In the genomic region with DNA sequence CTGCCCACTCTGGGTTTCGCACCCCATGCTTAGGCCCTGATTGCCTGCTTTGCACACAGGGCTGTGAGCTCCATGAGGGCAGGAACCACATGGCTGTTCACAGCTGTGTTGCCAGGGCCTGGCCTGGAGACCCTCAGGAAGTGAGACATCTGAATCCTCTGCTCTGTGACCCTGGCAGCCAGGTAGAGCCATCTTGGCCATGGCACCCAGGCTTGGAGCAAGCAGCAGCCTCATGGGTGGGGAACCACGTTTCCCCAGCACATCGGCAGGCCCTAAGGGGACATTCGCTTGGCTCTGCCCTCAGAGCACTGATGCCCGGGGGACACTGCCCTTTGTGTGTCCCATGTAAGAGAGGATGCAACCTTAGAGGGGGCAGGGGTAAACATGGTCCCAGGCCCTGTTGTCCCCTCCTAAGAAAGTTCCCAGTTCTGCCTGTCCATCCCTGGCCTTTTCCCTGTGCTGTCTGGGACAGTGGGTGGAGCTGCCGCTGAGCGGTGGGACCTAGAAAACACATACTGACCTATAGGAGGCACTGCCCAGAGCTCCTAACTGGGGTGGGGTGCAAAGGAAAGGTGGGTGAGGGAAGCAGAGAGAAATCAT, we compare ENCODE assay signal across 11 cellular contexts.
DNase-seq lines count a peak whose midpoint lies in the region; ATAC-seq and TF ChIP-seq lines count a peak whose summit lies in the region.
"Had no signal": no experiment of that assay in that cellular context is flagged by ENCODE, and none has a peak within 500 bp of the region (broad histone marks: within the 10 kb centered on the region; RNA-seq: fewer than 3 reads in every experiment).

No MANE protein-coding gene starts in this region.

- H3K4me2 ChIP-seq in neural cell (ENCODE audit: low read length): no peak overlapping the region

- no peak overlapping the region for H3K4me3 ChIP-seq in cardiac muscle cell
- peak overlapping the region in 15 of 59 donors; percentile 33 to 69 (median 61) for H3K4me3 ChIP-seq in dorsolateral prefrontal cortex
- H3K4me3 ChIP-seq in neural cell (ENCODE audit: low read length): no peak overlapping the region

- H3K9me3 ChIP-seq in cardiac muscle cell (ENCODE audit: low read depth) (no peaks in the 10 kb centered on the region), neural cell (ENCODE audit: low read length) (no peaks in the 10 kb centered on the region)

- TF ChIP-seq CTCF in cardiac muscle cell (IDR thresholded peaks at IDR 0.05; ENCODE audit: low read depth, low read length) (no peak), dorsolateral prefrontal cortex (IDR thresholded peaks at IDR 0.05 in 54 of 56, conservative IDR thresholded peaks at IDR 0.05 in 2 of 56; ENCODE audit: low read depth in 1 of 56, partially characterized antibody in 56 of 56) (no peak), neural cell (IDR thresholded peaks at IDR 0.05; ENCODE audit: poor library complexity, severe bottlenecking) (no peak)

- H4K20me1 ChIP-seq in neural cell (ENCODE audit: insufficient read depth): no peaks in the 10 kb centered on the region

- no peak for TF ChIP-seq RAD21 in neural cell (conservative IDR thresholded peaks at IDR 0.05)

- no peaks in the 10 kb centered on the region for H3K27me3 ChIP-seq in cardiac muscle cell
- H3K27me3 ChIP-seq in dorsolateral prefrontal cortex: no peaks in the 10 kb centered on the region
- no peaks in the 10 kb centered on the region for H3K27me3 ChIP-seq in neural cell (ENCODE audit: insufficient read depth, low read depth, low read length)

- TF ChIP-seq EP300 in neural cell (conservative IDR thresholded peaks at IDR 0.05; ENCODE audit: poor library complexity, severe bottlenecking): no peak

- no peaks in the 10 kb centered on the region for H3K9me2 ChIP-seq in neural cell (ENCODE audit: insufficient read depth, low read length)

- peak overlapping the region; percentile 73 for H3K9ac ChIP-seq in neural cell (ENCODE audit: low read length)

- intact Hi-C loops in left ventricle myocardium superior (cut with micrococcal nuclease) (no loop called here), dorsolateral prefrontal cortex (cut with DNase I) (loop anchor here (5.0 kb wide), 5 partner anchors 85 to 290 kb away; partner anchors contain the start of gene IER5L (in 2 of the 2))

- H3K79me2 ChIP-seq in neural cell (replicated peaks; ENCODE audit: insufficient read depth, low read length): no peaks in the 10 kb centered on the region

- H3K36me3 ChIP-seq in cardiac muscle cell (no peaks in the 10 kb centered on the region), neural cell (ENCODE audit: insufficient read depth, low read length) (no peaks in the 10 kb centered on the region)

- ATAC-seq in left ventricle myocardium superior (no peak), GM18870 (IDR thresholded peaks at IDR 0.05; ENCODE audit: unreplicated experiment) (no peak)

- H3K4me1 ChIP-seq in cardiac muscle cell (ENCODE audit: low read depth): peaks cover 61% of the 10 kb centered on the region

- H3K27ac ChIP-seq in cardiac muscle cell (peak overlapping the region; percentile 97), dorsolateral prefrontal cortex (peak overlapping the region in 51 of 59 donors; percentile 12 to 99 (median 96)), neural cell (ENCODE audit: low read length) (no peak overlapping the region)

- H3F3A ChIP-seq in neural cell (ENCODE audit: insufficient read depth, low read length, poor library complexity, severe bottlenecking): no peaks in the 10 kb centered on the region

- DNase-seq in cardiac muscle cell (ENCODE audit: low read depth in 1 of 2, low spot score in 1 of 2): no peak
- no peak for DNase-seq in left ventricle myocardium superior
- peak in 2 of 10 donors; percentile 19 to 37 for DNase-seq in dorsolateral prefrontal cortex
- DNase-seq in ureter (ENCODE audit: low spot score): peak; percentile 46
- DNase-seq in inferior parietal cortex (ENCODE audit: extremely low spot score): no peak
- no peak for DNase-seq in Ammon's horn (ENCODE audit: low spot score)
- DNase-seq: CD4-positive, CD25-positive, alpha-beta regulatory T cell; central memory CD4-positive, alpha-beta T cell; NCI-H446 had no signal

- no peak overlapping the region for H2AFZ ChIP-seq in neural cell (ENCODE audit: low read depth, low read length)

TF ChIP-seq in neural cell, 6 proteins besides CTCF, POLR2A, EP300 and RAD21:
- no peak for TF ChIP-seq POLR2AphosphoS5 (IDR thresholded peaks at IDR 0.05)
- TF ChIP-seq, protein P1, sequence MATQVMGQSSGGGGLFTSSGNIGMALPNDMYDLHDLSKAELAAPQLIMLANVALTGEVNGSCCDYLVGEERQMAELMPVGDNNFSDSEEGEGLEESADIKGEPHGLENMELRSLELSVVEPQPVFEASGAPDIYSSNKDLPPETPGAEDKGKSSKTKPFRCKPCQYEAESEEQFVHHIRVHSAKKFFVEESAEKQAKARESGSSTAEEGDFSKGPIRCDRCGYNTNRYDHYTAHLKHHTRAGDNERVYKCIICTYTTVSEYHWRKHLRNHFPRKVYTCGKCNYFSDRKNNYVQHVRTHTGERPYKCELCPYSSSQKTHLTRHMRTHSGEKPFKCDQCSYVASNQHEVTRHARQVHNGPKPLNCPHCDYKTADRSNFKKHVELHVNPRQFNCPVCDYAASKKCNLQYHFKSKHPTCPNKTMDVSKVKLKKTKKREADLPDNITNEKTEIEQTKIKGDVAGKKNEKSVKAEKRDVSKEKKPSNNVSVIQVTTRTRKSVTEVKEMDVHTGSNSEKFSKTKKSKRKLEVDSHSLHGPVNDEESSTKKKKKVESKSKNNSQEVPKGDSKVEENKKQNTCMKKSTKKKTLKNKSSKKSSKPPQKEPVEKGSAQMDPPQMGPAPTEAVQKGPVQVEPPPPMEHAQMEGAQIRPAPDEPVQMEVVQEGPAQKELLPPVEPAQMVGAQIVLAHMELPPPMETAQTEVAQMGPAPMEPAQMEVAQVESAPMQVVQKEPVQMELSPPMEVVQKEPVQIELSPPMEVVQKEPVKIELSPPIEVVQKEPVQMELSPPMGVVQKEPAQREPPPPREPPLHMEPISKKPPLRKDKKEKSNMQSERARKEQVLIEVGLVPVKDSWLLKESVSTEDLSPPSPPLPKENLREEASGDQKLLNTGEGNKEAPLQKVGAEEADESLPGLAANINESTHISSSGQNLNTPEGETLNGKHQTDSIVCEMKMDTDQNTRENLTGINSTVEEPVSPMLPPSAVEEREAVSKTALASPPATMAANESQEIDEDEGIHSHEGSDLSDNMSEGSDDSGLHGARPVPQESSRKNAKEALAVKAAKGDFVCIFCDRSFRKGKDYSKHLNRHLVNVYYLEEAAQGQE (IDR thresholded peaks at IDR 0.05; ENCODE audit: borderline replicate concordance): no peak
- TF ChIP-seq TAF1 (IDR thresholded peaks at IDR 0.05; ENCODE audit: low read depth): no peak
- no peak for TF ChIP-seq EZH2 (IDR thresholded peaks at IDR 0.05; ENCODE audit: borderline replicate concordance, insufficient read depth, low read length, poor library complexity, severe bottlenecking)
- TF ChIP-seq MXI1 (conservative IDR thresholded peaks at IDR 0.05; ENCODE audit: poor library complexity, severe bottlenecking): no peak
- no peak for TF ChIP-seq SMC3 (conservative IDR thresholded peaks at IDR 0.05; ENCODE audit: poor library complexity)
